In genomic region chr17:50790619-50791018, GRCh38 we compare ENCODE assay signal across 31 cellular contexts. TPM values are rescaled to one million over a fixed set of nuclear protein-coding genes. Genes with fewer than 3 reads are reported as not detected.
A peak's percentile ranks its signal among the peaks of the same experiment; 100 is the strongest.
DNase-seq lines count a peak whose midpoint lies in the region; ATAC-seq and TF ChIP-seq lines count a peak whose summit lies in the region.
"Had no signal": no experiment of that assay in that cellular context is flagged by ENCODE, and none has a peak within 500 bp of the region (broad histone marks: within the 10 kb centered on the region; RNA-seq: fewer than 3 reads in every experiment).

No MANE protein-coding gene starts in this region.

- DNase-seq in CD14-positive monocyte (ENCODE audit: low spot score) (no peak), GM23338 (ENCODE audit: low spot score) (no peak), neural progenitor cell (ENCODE audit: low spot score) (no peak), GM19240 (ENCODE audit: insufficient read length, low spot score) (no peak)
- DNase-seq: activated CD4-positive, alpha-beta T cell treated with anti-CD3 and anti-CD28 coated beads for 36 hours; activated CD8-positive, alpha-beta T cell treated with anti-CD3 and anti-CD28 coated beads for 36 hours; activated naive CD4-positive, alpha-beta T cell treated with anti-CD3 and anti-CD28 coated beads, Interleukin-2, amount 10 ng/mL, durations not matched to agents 7 days and 5 days; body of pancreas; C1 segment of cervical spinal cord; Calu3; DND-41; lower lobe of right lung; naive thymus-derived CD8-positive, alpha-beta T cell; NCI-H1092; NCI-H1694 treated with DMSO at 0.1 percent for 48 hours; NCI-H510A; SK-N-SH; T-helper 17 cell; transverse colon had no signal

- H3K4me3 ChIP-seq in GM23338 (no peak overlapping the region), neural progenitor cell (no peak overlapping the region)
- H3K4me3 ChIP-seq: adrenal gland, body of pancreas, lower lobe of right lung, transverse colon had no signal

- H3K4me2 ChIP-seq in GM23338 (no peak overlapping the region), neural progenitor cell (peak overlapping the region; percentile 29)
- H3K4me2 ChIP-seq: SK-N-SH had no signal

- H3K36me3 ChIP-seq in GM23338 (ENCODE audit: insufficient read depth) (no peaks in the 10 kb centered on the region), neural progenitor cell (no peaks in the 10 kb centered on the region)
- H3K36me3 ChIP-seq: adrenal gland, lower lobe of right lung, transverse colon had no signal

- H3K27me3 Mint-ChIP-seq in CD14-positive monocyte (ENCODE audit: low read depth in 3 of 3): peaks cover 0 to 16% (median 7%) of the 10 kb centered on the region in 3 donors
- peaks cover 2% of the 10 kb centered on the region for H3K27me3 Mint-ChIP-seq in GM23338 (ENCODE audit: insufficient read depth, low read depth, poor library complexity)
- peaks cover 7% of the 10 kb centered on the region for H3K27me3 Mint-ChIP-seq in brain
- H3K27me3 Mint-ChIP-seq in neural progenitor cell (ENCODE audit: insufficient read depth, low read depth): peaks cover 5% of the 10 kb centered on the region
- H3K27me3 Mint-ChIP-seq: activated CD8-positive, alpha-beta T cell treated with anti-CD3 and anti-CD28 coated beads for 36 hours; activated T-helper 17 cell treated with anti-CD3 and anti-CD28 coated beads, Interleukin-2, amount 50 U/mL, for 72 hours had no signal

- peaks cover 0 to 1% (median 0%) of the 10 kb centered on the region in 7 donors for H3K9me3 Mint-ChIP-seq in CD14-positive monocyte
- no peaks in the 10 kb centered on the region for H3K9me3 Mint-ChIP-seq in GM23338
- H3K9me3 Mint-ChIP-seq in brain: peaks cover 0 to 4% (median 0%) of the 10 kb centered on the region in 5 experiments
- H3K9me3 Mint-ChIP-seq in neural progenitor cell: no peaks in the 10 kb centered on the region
- H3K9me3 Mint-ChIP-seq: activated CD8-positive, alpha-beta T cell treated with anti-CD3 and anti-CD28 coated beads for 36 hours; activated naive CD4-positive, alpha-beta T cell treated with anti-CD3 and anti-CD28 coated beads, Interleukin-2, amount 10 ng/mL, durations not matched to agents 7 days and 5 days; activated T-helper 17 cell treated with anti-CD3 and anti-CD28 coated beads, Interleukin-2, amount 50 U/mL, for 72 hours; naive thymus-derived CD8-positive, alpha-beta T cell; stimulated activated effector memory CD8-positive, alpha-beta T cell treated with anti-CD3 and anti-CD28 coated beads, Interleukin-12 subunit alpha, Interleukin-12 subunit beta, amount 100 ng/mL, for 72 hours had no signal

- H3K27ac ChIP-seq in GM23338 (ENCODE audit: low read depth) (no peak overlapping the region), neural progenitor cell (no peak overlapping the region)
- H3K27ac ChIP-seq: adrenal gland, body of pancreas, lower lobe of right lung, transverse colon had no signal

- H3F3A ChIP-seq in GM23338 (replicated peaks; ENCODE audit: low read depth): no peaks in the 10 kb centered on the region
- no peaks in the 10 kb centered on the region for H3F3A ChIP-seq in neural progenitor cell (ENCODE audit: low read depth)

- H2AFZ ChIP-seq in GM23338: peak overlapping the region; percentile 85
- H2AFZ ChIP-seq in neural progenitor cell (replicated peaks): peak overlapping the region; percentile 77

- H3K4me3 Mint-ChIP-seq in CD14-positive monocyte: peak overlapping the region; percentile 59 to 85
- H3K4me3 Mint-ChIP-seq in GM23338: no peak overlapping the region
- no peak overlapping the region for H3K4me3 Mint-ChIP-seq in brain
- no peak overlapping the region for H3K4me3 Mint-ChIP-seq in neural progenitor cell
- H3K4me3 Mint-ChIP-seq: activated CD4-positive, alpha-beta T cell treated with anti-CD3 and anti-CD28 coated beads for 36 hours; activated CD8-positive, alpha-beta T cell treated with anti-CD3 and anti-CD28 coated beads for 36 hours; activated naive CD4-positive, alpha-beta T cell treated with anti-CD3 and anti-CD28 coated beads, Interleukin-2, amount 10 ng/mL, durations not matched to agents 7 days and 5 days; activated T-helper 17 cell treated with anti-CD3 and anti-CD28 coated beads, Interleukin-2, amount 50 U/mL, for 72 hours; naive thymus-derived CD8-positive, alpha-beta T cell; stimulated activated effector memory CD8-positive, alpha-beta T cell treated with anti-CD3 and anti-CD28 coated beads, Interleukin-12 subunit alpha, Interleukin-12 subunit beta, amount 100 ng/mL, for 72 hours; T-helper 17 cell had no signal

- H3K79me2 ChIP-seq in GM23338 (replicated peaks; ENCODE audit: insufficient read depth) (no peaks in the 10 kb centered on the region), neural progenitor cell (ENCODE audit: low read depth) (no peaks in the 10 kb centered on the region)

- no peaks in the 10 kb centered on the region for H3K9me2 ChIP-seq in GM23338 (ENCODE audit: insufficient read depth)
- H3K9me2 ChIP-seq: SK-N-SH had no signal

- intact Hi-C loops in CD14-positive monocyte (cut with micrococcal nuclease): no loop called here

- no peaks in the 10 kb centered on the region for H3K9me3 ChIP-seq in neural progenitor cell (ENCODE audit: low read depth)
- H3K9me3 ChIP-seq: adrenal gland, body of pancreas, lower lobe of right lung, SK-N-SH, transverse colon had no signal

- H3K4me1 Mint-ChIP-seq in CD14-positive monocyte: peaks cover 41% of the 10 kb centered on the region
- peaks cover 11% of the 10 kb centered on the region for H3K4me1 Mint-ChIP-seq in GM23338
- peaks cover 36% of the 10 kb centered on the region for H3K4me1 Mint-ChIP-seq in brain
- peaks cover 22% of the 10 kb centered on the region for H3K4me1 Mint-ChIP-seq in neural progenitor cell

- no peak overlapping the region for H3K9ac ChIP-seq in neural progenitor cell
- H3K9ac ChIP-seq: SK-N-SH had no signal

- H3K4me1 ChIP-seq in GM23338 (ENCODE audit: insufficient read depth): peaks cover 8% of the 10 kb centered on the region
- H3K4me1 ChIP-seq in neural progenitor cell: peaks cover 10% of the 10 kb centered on the region
- H3K4me1 ChIP-seq: adrenal gland, lower lobe of right lung had no signal

- no peak for TF ChIP-seq CTCF in CD14-positive monocyte (IDR thresholded peaks at IDR 0.05)
- no peak for TF ChIP-seq CTCF in GM23338 (conservative IDR thresholded peaks at IDR 0.05; ENCODE audit: low read depth in 2 of 2)
- TF ChIP-seq CTCF in brain (conservative IDR thresholded peaks at IDR 0.05): no peak
- TF ChIP-seq CTCF in neural progenitor cell (IDR thresholded peaks at IDR 0.05): no peak

- H3K36me3 Mint-ChIP-seq in CD14-positive monocyte (no peaks in the 10 kb centered on the region), GM23338 (ENCODE audit: low read depth) (no peaks in the 10 kb centered on the region), brain (no peaks in the 10 kb centered on the region), neural progenitor cell (no peaks in the 10 kb centered on the region)
- H3K36me3 Mint-ChIP-seq: activated naive CD4-positive, alpha-beta T cell treated with anti-CD3 and anti-CD28 coated beads, Interleukin-2, amount 10 ng/mL, durations not matched to agents 7 days and 5 days; naive thymus-derived CD8-positive, alpha-beta T cell; stimulated activated effector memory CD8-positive, alpha-beta T cell treated with anti-CD3 and anti-CD28 coated beads, Interleukin-12 subunit alpha, Interleukin-12 subunit beta, amount 100 ng/mL, for 72 hours had no signal

- H3K27ac Mint-ChIP-seq in CD14-positive monocyte (peak overlapping the region in 6 of 7 donors; percentile 44 to 87 (median 80)), GM23338 (peak overlapping the region; percentile 15; the same call in 1 of the 2 replicates), brain (peak overlapping the region in 3 of 5 experiments; percentile 21 to 83 (median 75)), neural progenitor cell (peak overlapping the region; percentile 69)
- H3K27ac Mint-ChIP-seq: activated CD4-positive, alpha-beta T cell treated with anti-CD3 and anti-CD28 coated beads for 36 hours; activated CD8-positive, alpha-beta T cell treated with anti-CD3 and anti-CD28 coated beads for 36 hours; activated naive CD4-positive, alpha-beta T cell treated with anti-CD3 and anti-CD28 coated beads, Interleukin-2, amount 10 ng/mL, durations not matched to agents 7 days and 5 days; activated T-helper 17 cell treated with anti-CD3 and anti-CD28 coated beads, Interleukin-2, amount 50 U/mL, for 72 hours; stimulated activated effector memory CD8-positive, alpha-beta T cell treated with anti-CD3 and anti-CD28 coated beads, Interleukin-12 subunit alpha, Interleukin-12 subunit beta, amount 100 ng/mL, for 72 hours; T-helper 17 cell had no signal

- no peak for ATAC-seq in GM23338
- no peak for ATAC-seq in GM19463 (IDR thresholded peaks at IDR 0.05; ENCODE audit: unreplicated experiment)
- ATAC-seq in HG02623 (IDR thresholded peaks at IDR 0.05; ENCODE audit: unreplicated experiment): no peak
- ATAC-seq: activated CD4-positive, alpha-beta T cell treated with anti-CD3 and anti-CD28 coated beads for 36 hours; activated CD8-positive, alpha-beta T cell treated with anti-CD3 and anti-CD28 coated beads for 36 hours; activated T-helper 17 cell treated with anti-CD3 and anti-CD28 coated beads, Interleukin-2, amount 50 U/mL, for 72 hours; body of pancreas; lower lobe of right lung; naive thymus-derived CD8-positive, alpha-beta T cell; stimulated activated effector memory CD8-positive, alpha-beta T cell treated with anti-CD3 and anti-CD28 coated beads, Interleukin-12 subunit alpha, Interleukin-12 subunit beta, amount 100 ng/mL, for 72 hours; T-helper 17 cell had no signal

- H3K27me3 ChIP-seq in GM23338 (ENCODE audit: insufficient read depth) (no peaks in the 10 kb centered on the region), neural progenitor cell (no peaks in the 10 kb centered on the region)
- H3K27me3 ChIP-seq: adrenal gland, body of pancreas, transverse colon had no signal

- no peaks in the 10 kb centered on the region for H4K20me1 ChIP-seq in GM23338 (replicated peaks; ENCODE audit: insufficient read depth)
- H4K20me1 ChIP-seq in neural progenitor cell (ENCODE audit: low read depth): no peaks in the 10 kb centered on the region

TF ChIP-seq in GM23338, 12 proteins besides CTCF, POLR2A, EP300 and RAD21:
- TF ChIP-seq EZH2phosphoT487 (IDR thresholded peaks at IDR 0.05; ENCODE audit: unreplicated experiment): no peak

RNA-seq across cellular contexts. Expression of gene ANKRD40CL, which starts 23.3 kb away (rescaled TPM):
- polyA plus RNA-seq in CD14-positive monocyte (not detected), GM23338 (2016; fragmentation: Nextera tagmentation; extraction: Ambion mirVana) (not detected in 2 replicates), brain (ENCODE audit: insufficient read depth, low read depth, low replicate concordance) (not detected)
- not detected in 2 replicates for total RNA-seq in GM23338 (2014; rRNA removed; shearing (Covaris generic))
- not detected in 2 replicates for total RNA-seq in neural progenitor cell (ENCODE audit: low replicate concordance)
- total RNA-seq: activated CD4-positive, alpha-beta T cell treated with anti-CD3 and anti-CD28 coated beads for 36 hours; activated CD8-positive, alpha-beta T cell treated with anti-CD3 and anti-CD28 coated beads for 36 hours; activated T-helper 17 cell treated with anti-CD3 and anti-CD28 coated beads, Interleukin-2, amount 50 U/mL, for 72 hours; adrenal gland; Calu3; cerebellum; frontal cortex; H4; kidney epithelial cell; lower lobe of right lung; naive thymus-derived CD8-positive, alpha-beta T cell; osteocyte; T-helper 17 cell had no signal
- polyA plus RNA-seq: adrenal gland; naive thymus-derived CD8-positive, alpha-beta T cell; SK-N-SH had no signal

RNA-seq across cellular contexts. Expression of gene WFIKKN2, which starts 44.8 kb away (rescaled TPM):
- not detected for polyA plus RNA-seq in CD14-positive monocyte
- not detected in 2 replicates for total RNA-seq in GM23338 (2014; rRNA removed; shearing (Covaris generic))
- polyA plus RNA-seq in GM23338 (2016; fragmentation: Nextera tagmentation; extraction: Ambion mirVana): not detected in 2 replicates
- 0.70 TPM for polyA plus RNA-seq in brain (ENCODE audit: insufficient read depth, low read depth, low replicate concordance)
- total RNA-seq in neural progenitor cell (ENCODE audit: low replicate concordance): not detected in 2 replicates
- total RNA-seq: activated CD4-positive, alpha-beta T cell treated with anti-CD3 and anti-CD28 coated beads for 36 hours; activated CD8-positive, alpha-beta T cell treated with anti-CD3 and anti-CD28 coated beads for 36 hours; activated T-helper 17 cell treated with anti-CD3 and anti-CD28 coated beads, Interleukin-2, amount 50 U/mL, for 72 hours; Calu3; H4; kidney epithelial cell; mononuclear cell; naive thymus-derived CD8-positive, alpha-beta T cell; osteocyte; T-helper 17 cell; transverse colon had no signal
- polyA plus RNA-seq: naive thymus-derived CD8-positive, alpha-beta T cell; SK-N-SH had no signal

Comparison
In these comparisons a context has a peak if more than half of its experiments do, and no peak if none do; other contexts are left out.
1. H3K27ac Mint-ChIP-seq: peak in every context shown above with its lines; median percentile 80 in CD14-positive monocyte; 75 in brain; 69 in neural progenitor cell; 15 in GM23338.
2. H3K4me3 Mint-ChIP-seq: peak in CD14-positive monocyte (2 of 2); none in GM23338 (single experiment), brain (0 of 5) and neural progenitor cell (single experiment).